Comparison of ENCODE assay signal across 1 cellular context in the genomic region with DNA sequence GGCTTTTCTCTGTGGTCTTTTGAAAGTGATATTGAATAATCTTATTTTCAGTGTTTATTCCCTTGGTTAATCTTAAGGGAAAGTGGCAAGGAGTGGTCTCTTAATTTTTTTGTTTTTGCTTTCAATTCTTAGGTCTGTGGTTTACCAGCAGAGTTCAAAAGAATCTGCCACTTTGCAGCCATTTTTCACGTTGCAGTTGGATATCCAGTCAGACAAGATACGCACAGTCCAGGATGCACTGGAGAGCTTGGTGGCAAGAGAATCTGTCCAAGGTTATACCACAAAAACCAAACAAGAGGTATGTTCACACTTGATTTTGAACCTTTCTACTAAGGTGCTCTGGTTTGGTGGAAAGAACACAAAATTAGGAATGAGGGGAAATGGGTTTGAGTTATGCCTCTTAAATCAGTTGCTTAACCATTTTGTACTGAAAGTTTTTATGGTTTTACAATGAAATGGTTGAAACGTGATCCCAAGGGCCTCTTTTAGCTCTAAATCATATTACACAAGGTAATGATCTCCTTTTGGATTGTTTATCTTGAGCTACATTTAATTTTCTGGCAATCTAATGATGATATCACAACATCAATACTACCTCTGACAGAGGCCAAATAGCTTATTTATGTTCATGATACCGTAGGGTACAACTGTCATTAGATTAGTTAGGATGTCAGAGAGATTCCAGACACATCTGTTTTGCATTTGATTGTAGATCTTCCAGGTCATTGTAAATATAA.
TF ChIP-seq lines count a peak whose summit lies in the region.

No MANE protein-coding gene starts in this region.

TF ChIP-seq in SK-N-SH treated with all-trans-retinoic acid at 6 μM for 48 hours, 23 proteins besides CTCF, POLR2A, EP300 and RAD21 (continued from another document):
- TF ChIP-seq BACH2 (CRISPR knock-in tag; IDR thresholded peaks at IDR 0.05; ENCODE audit: borderline replicate concordance) = peak; percentile 71; the same call in 1 of the 2 replicates
- TF ChIP-seq ZNF70 (CRISPR knock-in tag; IDR thresholded peaks at IDR 0.05) = no peak
- peak; percentile 99 for TF ChIP-seq TCF4 (CRISPR knock-in tag; IDR thresholded peaks at IDR 0.05; ENCODE audit: borderline replicate concordance)
- TF ChIP-seq RARB (CRISPR knock-in tag; IDR thresholded peaks at IDR 0.05) = no peak
- no peak for TF ChIP-seq ZC3H10 (CRISPR knock-in tag; IDR thresholded peaks at IDR 0.05)
- TF ChIP-seq ZNF565 (CRISPR knock-in tag; conservative IDR thresholded peaks at IDR 0.05; ENCODE audit: low read depth) = no peak
- TF ChIP-seq PPARA (CRISPR knock-in tag; IDR thresholded peaks at IDR 0.05; ENCODE audit: borderline replicate concordance) = no peak
- TF ChIP-seq TOX (CRISPR knock-in tag; IDR thresholded peaks at IDR 0.05; ENCODE audit: borderline replicate concordance) = no peak
- no peak for TF ChIP-seq OSR1 (CRISPR knock-in tag; IDR thresholded peaks at IDR 0.05)
- peak; percentile 65 for TF ChIP-seq ISL1 (CRISPR knock-in tag; IDR thresholded peaks at IDR 0.05)
- TF ChIP-seq, protein P1, sequence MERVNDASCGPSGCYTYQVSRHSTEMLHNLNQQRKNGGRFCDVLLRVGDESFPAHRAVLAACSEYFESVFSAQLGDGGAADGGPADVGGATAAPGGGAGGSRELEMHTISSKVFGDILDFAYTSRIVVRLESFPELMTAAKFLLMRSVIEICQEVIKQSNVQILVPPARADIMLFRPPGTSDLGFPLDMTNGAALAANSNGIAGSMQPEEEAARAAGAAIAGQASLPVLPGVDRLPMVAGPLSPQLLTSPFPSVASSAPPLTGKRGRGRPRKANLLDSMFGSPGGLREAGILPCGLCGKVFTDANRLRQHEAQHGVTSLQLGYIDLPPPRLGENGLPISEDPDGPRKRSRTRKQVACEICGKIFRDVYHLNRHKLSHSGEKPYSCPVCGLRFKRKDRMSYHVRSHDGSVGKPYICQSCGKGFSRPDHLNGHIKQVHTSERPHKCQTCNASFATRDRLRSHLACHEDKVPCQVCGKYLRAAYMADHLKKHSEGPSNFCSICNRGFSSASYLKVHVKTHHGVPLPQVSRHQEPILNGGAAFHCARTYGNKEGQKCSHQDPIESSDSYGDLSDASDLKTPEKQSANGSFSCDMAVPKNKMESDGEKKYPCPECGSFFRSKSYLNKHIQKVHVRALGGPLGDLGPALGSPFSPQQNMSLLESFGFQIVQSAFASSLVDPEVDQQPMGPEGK (CRISPR knock-in tag; IDR thresholded peaks at IDR 0.05; ENCODE audit: borderline replicate concordance) = no peak
- peak; percentile 43; the same call in 1 of the 2 replicates for TF ChIP-seq SNAI2 (CRISPR knock-in tag; IDR thresholded peaks at IDR 0.05)
- TF ChIP-seq, protein P2, sequence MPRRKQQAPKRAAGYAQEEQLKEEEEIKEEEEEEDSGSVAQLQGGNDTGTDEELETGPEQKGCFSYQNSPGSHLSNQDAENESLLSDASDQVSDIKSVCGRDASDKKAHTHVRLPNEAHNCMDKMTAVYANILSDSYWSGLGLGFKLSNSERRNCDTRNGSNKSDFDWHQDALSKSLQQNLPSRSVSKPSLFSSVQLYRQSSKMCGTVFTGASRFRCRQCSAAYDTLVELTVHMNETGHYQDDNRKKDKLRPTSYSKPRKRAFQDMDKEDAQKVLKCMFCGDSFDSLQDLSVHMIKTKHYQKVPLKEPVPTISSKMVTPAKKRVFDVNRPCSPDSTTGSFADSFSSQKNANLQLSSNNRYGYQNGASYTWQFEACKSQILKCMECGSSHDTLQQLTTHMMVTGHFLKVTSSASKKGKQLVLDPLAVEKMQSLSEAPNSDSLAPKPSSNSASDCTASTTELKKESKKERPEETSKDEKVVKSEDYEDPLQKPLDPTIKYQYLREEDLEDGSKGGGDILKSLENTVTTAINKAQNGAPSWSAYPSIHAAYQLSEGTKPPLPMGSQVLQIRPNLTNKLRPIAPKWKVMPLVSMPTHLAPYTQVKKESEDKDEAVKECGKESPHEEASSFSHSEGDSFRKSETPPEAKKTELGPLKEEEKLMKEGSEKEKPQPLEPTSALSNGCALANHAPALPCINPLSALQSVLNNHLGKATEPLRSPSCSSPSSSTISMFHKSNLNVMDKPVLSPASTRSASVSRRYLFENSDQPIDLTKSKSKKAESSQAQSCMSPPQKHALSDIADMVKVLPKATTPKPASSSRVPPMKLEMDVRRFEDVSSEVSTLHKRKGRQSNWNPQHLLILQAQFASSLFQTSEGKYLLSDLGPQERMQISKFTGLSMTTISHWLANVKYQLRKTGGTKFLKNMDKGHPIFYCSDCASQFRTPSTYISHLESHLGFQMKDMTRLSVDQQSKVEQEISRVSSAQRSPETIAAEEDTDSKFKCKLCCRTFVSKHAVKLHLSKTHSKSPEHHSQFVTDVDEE (CRISPR knock-in tag; IDR thresholded peaks at IDR 0.05) = peak; percentile 99
- TF ChIP-seq ZFP3 (CRISPR knock-in tag; IDR thresholded peaks at IDR 0.05) = peak; percentile 42; the same call in 1 of the 2 replicates
